In the genomic region with DNA sequence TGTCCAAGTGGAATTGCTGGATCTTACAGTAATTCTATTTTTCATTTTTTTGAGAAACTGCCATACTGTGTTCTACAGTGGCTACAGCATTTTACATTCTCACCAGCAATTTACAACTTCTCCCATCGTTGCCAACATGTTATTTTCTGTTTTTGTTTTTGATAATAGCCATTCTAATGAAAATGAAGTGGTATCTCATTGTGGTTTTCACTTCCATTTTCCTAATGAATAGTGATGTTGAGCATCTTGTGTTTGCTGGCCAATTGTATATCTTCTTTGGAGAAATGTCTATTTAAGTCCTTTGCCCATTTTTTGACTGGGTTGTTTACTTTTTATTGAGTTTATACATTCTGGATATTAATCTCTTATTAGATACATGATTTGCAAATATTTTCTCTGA, we compare ENCODE assay signal across 1 cellular context.
TF ChIP-seq lines count a peak whose summit lies in the region.

No MANE protein-coding gene starts in this region.

TF ChIP-seq in K562, 482 proteins besides CTCF, POLR2A, EP300 and RAD21 (continued from another document):
- TF ChIP-seq, protein P1, sequence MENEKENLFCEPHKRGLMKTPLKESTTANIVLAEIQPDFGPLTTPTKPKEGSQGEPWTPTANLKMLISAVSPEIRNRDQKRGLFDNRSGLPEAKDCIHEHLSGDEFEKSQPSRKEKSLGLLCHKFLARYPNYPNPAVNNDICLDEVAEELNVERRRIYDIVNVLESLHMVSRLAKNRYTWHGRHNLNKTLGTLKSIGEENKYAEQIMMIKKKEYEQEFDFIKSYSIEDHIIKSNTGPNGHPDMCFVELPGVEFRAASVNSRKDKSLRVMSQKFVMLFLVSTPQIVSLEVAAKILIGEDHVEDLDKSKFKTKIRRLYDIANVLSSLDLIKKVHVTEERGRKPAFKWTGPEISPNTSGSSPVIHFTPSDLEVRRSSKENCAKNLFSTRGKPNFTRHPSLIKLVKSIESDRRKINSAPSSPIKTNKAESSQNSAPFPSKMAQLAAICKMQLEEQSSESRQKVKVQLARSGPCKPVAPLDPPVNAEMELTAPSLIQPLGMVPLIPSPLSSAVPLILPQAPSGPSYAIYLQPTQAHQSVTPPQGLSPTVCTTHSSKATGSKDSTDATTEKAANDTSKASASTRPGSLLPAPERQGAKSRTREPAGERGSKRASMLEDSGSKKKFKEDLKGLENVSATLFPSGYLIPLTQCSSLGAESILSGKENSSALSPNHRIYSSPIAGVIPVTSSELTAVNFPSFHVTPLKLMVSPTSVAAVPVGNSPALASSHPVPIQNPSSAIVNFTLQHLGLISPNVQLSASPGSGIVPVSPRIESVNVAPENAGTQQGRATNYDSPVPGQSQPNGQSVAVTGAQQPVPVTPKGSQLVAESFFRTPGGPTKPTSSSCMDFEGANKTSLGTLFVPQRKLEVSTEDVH (IDR thresholded peaks at IDR 0.05; ENCODE audit: low read depth, partially characterized antibody): no peak
- no peak for TF ChIP-seq ZKSCAN1 (IDR thresholded peaks at IDR 0.05; ENCODE audit: low read depth, low read length)
- TF ChIP-seq ZNF561 (CRISPR knock-in tag; conservative IDR thresholded peaks at IDR 0.05): no peak
- no peak for TF ChIP-seq YY1 (IDR thresholded peaks at IDR 0.05; ENCODE audit: borderline replicate concordance in 1 of 3, control insufficient read depth in 1 of 3, extremely low read depth in 1 of 3, insufficient read depth in 3 of 3, insufficient read length in 1 of 3, insufficient replicate concordance in 2 of 3, low read depth in 1 of 3, low read length in 2 of 3)
- TF ChIP-seq TCFL5 (CRISPR knock-in tag; conservative IDR thresholded peaks at IDR 0.05): no peak
- no peak for TF ChIP-seq U2AF1 (optimal IDR thresholded peaks at IDR 0.05; ENCODE audit: low read depth, low read length)
- no peak for TF ChIP-seq SMAD4 (CRISPR knock-in tag; conservative IDR thresholded peaks at IDR 0.05)
- TF ChIP-seq, protein P2, sequence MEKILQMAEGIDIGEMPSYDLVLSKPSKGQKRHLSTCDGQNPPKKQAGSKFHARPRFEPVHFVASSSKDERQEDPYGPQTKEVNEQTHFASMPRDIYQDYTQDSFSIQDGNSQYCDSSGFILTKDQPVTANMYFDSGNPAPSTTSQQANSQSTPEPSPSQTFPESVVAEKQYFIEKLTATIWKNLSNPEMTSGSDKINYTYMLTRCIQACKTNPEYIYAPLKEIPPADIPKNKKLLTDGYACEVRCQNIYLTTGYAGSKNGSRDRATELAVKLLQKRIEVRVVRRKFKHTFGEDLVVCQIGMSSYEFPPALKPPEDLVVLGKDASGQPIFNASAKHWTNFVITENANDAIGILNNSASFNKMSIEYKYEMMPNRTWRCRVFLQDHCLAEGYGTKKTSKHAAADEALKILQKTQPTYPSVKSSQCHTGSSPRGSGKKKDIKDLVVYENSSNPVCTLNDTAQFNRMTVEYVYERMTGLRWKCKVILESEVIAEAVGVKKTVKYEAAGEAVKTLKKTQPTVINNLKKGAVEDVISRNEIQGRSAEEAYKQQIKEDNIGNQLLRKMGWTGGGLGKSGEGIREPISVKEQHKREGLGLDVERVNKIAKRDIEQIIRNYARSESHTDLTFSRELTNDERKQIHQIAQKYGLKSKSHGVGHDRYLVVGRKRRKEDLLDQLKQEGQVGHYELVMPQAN (IDR thresholded peaks at IDR 0.05; ENCODE audit: borderline replicate concordance): no peak
- no peak for TF ChIP-seq PHB (CRISPR knock-in tag; IDR thresholded peaks at IDR 0.05)
- TF ChIP-seq, protein P3, sequence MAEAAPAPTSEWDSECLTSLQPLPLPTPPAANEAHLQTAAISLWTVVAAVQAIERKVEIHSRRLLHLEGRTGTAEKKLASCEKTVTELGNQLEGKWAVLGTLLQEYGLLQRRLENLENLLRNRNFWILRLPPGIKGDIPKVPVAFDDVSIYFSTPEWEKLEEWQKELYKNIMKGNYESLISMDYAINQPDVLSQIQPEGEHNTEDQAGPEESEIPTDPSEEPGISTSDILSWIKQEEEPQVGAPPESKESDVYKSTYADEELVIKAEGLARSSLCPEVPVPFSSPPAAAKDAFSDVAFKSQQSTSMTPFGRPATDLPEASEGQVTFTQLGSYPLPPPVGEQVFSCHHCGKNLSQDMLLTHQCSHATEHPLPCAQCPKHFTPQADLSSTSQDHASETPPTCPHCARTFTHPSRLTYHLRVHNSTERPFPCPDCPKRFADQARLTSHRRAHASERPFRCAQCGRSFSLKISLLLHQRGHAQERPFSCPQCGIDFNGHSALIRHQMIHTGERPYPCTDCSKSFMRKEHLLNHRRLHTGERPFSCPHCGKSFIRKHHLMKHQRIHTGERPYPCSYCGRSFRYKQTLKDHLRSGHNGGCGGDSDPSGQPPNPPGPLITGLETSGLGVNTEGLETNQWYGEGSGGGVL (CRISPR knock-in tag; IDR thresholded peaks at IDR 0.05): no peak
- TF ChIP-seq HNRNPH1 (optimal IDR thresholded peaks at IDR 0.05; ENCODE audit: low read depth, low read length): no peak
- TF ChIP-seq, protein P4, sequence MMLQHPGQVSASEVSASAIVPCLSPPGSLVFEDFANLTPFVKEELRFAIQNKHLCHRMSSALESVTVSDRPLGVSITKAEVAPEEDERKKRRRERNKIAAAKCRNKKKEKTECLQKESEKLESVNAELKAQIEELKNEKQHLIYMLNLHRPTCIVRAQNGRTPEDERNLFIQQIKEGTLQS (IDR thresholded peaks at IDR 0.05): no peak
- TF ChIP-seq, protein P4 (CRISPR knock-in tag; conservative IDR thresholded peaks at IDR 0.05): no peak
TF ChIP-seq in K562: peak in this region for 0.
